ENCODE assay signal across 8 cellular contexts in genomic region chr1:30888391-30888790, GRCh38. TPM values are rescaled to one million over a fixed set of nuclear protein-coding genes. Genes with fewer than 3 reads are reported as not detected.
DNase-seq lines count a peak whose midpoint lies in the region; TF ChIP-seq lines count a peak whose summit lies in the region.

No MANE protein-coding gene starts in this region.

- peak; percentile 91 for DNase-seq in AG09319 (ENCODE audit: extremely low read depth, low read depth)
- DNase-seq in RPMI7951 (ENCODE audit: low read depth): peak; percentile 86
- peak; percentile 95 for DNase-seq in fibroblast of the aortic adventitia (ENCODE audit: low read depth)
- DNase-seq in occipital lobe (lab: John Stamatoyannopoulos, UW): peak; percentile 78
- DNase-seq in CD1c-positive myeloid dendritic cell (ENCODE audit: extremely low spot score): no peak
- no peak for DNase-seq in NCI-H2196 treated with DMSO at 0.1 percent for 48 hours (lab: John Stamatoyannopoulos, UW; ENCODE audit: unreplicated experiment)
- no peak for DNase-seq in MG63
- no peak for DNase-seq in NCI-H1930 (lab: John Stamatoyannopoulos, UW)

- H3K36me3 ChIP-seq in MG63: no peaks in the 10 kb centered on the region

- no peaks in the 10 kb centered on the region for H3K27me3 ChIP-seq in MG63

- no peaks in the 10 kb centered on the region for H3K9me3 ChIP-seq in MG63

- TF ChIP-seq CTCF in AG09319 (IDR thresholded peaks at IDR 0.05; ENCODE audit: low read depth, low read length) (no peak), fibroblast of the aortic adventitia (IDR thresholded peaks at IDR 0.05; ENCODE audit: insufficient read depth, low read length) (no peak)

- H3K4me3 ChIP-seq in fibroblast of the aortic adventitia (ENCODE audit: low read depth, low read length): no peak overlapping the region
- no peak overlapping the region for H3K4me3 ChIP-seq in MG63

RNA-seq across cellular contexts. Expression of gene SDC3, which starts 20.2 kb away (rescaled TPM):
- 27.3 and 35.3 TPM in 2 replicates for total RNA-seq in RPMI7951 (2014; rRNA removed; shearing (Covaris generic))
- total RNA-seq in fibroblast of the aortic adventitia (ENCODE audit: low replicate concordance) (26.8 and 47.5 TPM in 2 replicates), occipital lobe (66.1 TPM)
- 12.1 and 12.3 TPM in 2 replicates for total RNA-seq in MG63 (2014; rRNA removed; shearing (Covaris generic); ENCODE audit: low replicate concordance)

Comparison
In these comparisons a context has a peak if more than half of its experiments do, and no peak if none do; other contexts are left out.
1. DNase-seq: peak in AG09319 (single experiment), RPMI7951 (single experiment), fibroblast of the aortic adventitia (single experiment) and occipital lobe (single experiment); none in CD1c-positive myeloid dendritic cell (single experiment), NCI-H2196 treated with DMSO at 0.1 percent for 48 hours (single experiment), MG63 (single experiment) and NCI-H1930 (0 of 2).